ENCODE assay signal across 8 cellular contexts in genomic region chr1:220272047-220272840, GRCh38. TPM values are rescaled to one million over a fixed set of nuclear protein-coding genes. Genes with fewer than 3 reads are reported as not detected.
DNase-seq lines count a peak whose midpoint lies in the region; ATAC-seq and TF ChIP-seq lines count a peak whose summit lies in the region.

Gene RAB3GAP2, minus strand, starts transcription at chr1:220272453. Its CDS starts 116 bp downstream, at chr1:220272337.

- peak within 1 kb of the TSS; percentile 100 for H3K4me2 ChIP-seq in PC-3 (ENCODE audit: low read length)

- H3K9ac ChIP-seq in PC-3 (ENCODE audit: low read length) (peak within 1 kb of the TSS; percentile 90), muscle layer of colon (ENCODE audit: low read length) (peak within 1 kb of the TSS; percentile 72)

- CTCF ChIA-PET in PC-3 (lab: Charles Lee): interaction anchor here (1.0 to 1.3 kb wide), 2 partner anchors 9 to 54 kb away, joined by 5 to 10 read pairs; no protein-coding TSS in a partner anchor

- BruUV-seq in PC-3 (replicated peaks; lab: Mats Ljungman, UMichigan): no TSS peak

- H3K4me3 ChIP-seq in Jurkat, Clone E6-1 (ENCODE audit: low read length): peak within 1 kb of the TSS; percentile 87
- H3K4me3 ChIP-seq in PC-3 (ENCODE audit: low read length) (peak within 1 kb of the TSS; percentile 97), muscle layer of colon (ENCODE audit: low read depth in 1 of 2, low read length in 2 of 2) (peak within 1 kb of the TSS; percentile 68 to 93)

- intact Hi-C loops in PC-3 (cut with micrococcal nuclease): loop anchor here (1.0 to 5.0 kb wide), 3 partner anchors 37 to 475 kb away; partner anchors contain the start of gene MTARC2

- no peak for TF ChIP-seq CTCF in PC-3 (conservative IDR thresholded peaks at IDR 0.05; ENCODE audit: low read depth, low read length)

- H3K27me3 ChIP-seq in PC-3 (ENCODE audit: low read length): 0 out of 2 replicates have a peak, but pooled peaks cover under 1% of the 10 kb centered on the region
- H3K27me3 ChIP-seq in muscle layer of colon (ENCODE audit: control insufficient read depth in 1 of 2, insufficient read depth in 2 of 2, low read length in 2 of 2): no peaks in the 10 kb centered on the region

- H4K20me1 ChIP-seq in PC-3 (ENCODE audit: low read length): no peaks in the 10 kb centered on the region

- peak; percentile 96 for ATAC-seq in GM21717 (IDR thresholded peaks at IDR 0.05; ENCODE audit: unreplicated experiment)
- peak; percentile 87 for ATAC-seq in PC-3
- peak; percentile 100 for ATAC-seq in esophagus mucosa

- no peaks in the 10 kb centered on the region for H3F3A ChIP-seq in PC-3 (ENCODE audit: low read length, unreplicated experiment)

- DNase-seq in DMS53 (lab: John Stamatoyannopoulos, UW) (peak; percentile 99), PC-3 (peak; percentile 96), activated T-cell treated with anti-CD3 and anti-CD28 coated beads for 48 hours (ENCODE audit: low read depth) (peak; percentile 95)
- peak; percentile 90 for DNase-seq in Jurkat, Clone E6-1 (ENCODE audit: low read depth, low spot score)
- DNase-seq in stimulated activated CD8-positive, alpha-beta memory T cell treated with anti-CD3 and anti-CD28 coated beads, Interleukin-7, amount 100 ng/mL, for 24 hours (ENCODE audit: low read depth): peak; percentile 91

- POLR2A ChIA-PET in PC-3 (lab: Charles Lee; ENCODE audit: unreplicated experiment): interaction anchor here (0.6 to 1.0 kb wide), 3 partner anchors 36 to 54 kb away, joined by 5 to 14 read pairs (median 10); no protein-coding TSS in a partner anchor

- peaks cover 48% of the 10 kb centered on the region for H3K79me2 ChIP-seq in PC-3 (ENCODE audit: low read length)

- H2AFZ ChIP-seq in PC-3 (ENCODE audit: low read length): peak within 1 kb of the TSS; percentile 99

- no peaks in the 10 kb centered on the region for H3K9me3 ChIP-seq in PC-3 (ENCODE audit: low read length)
- no peaks in the 10 kb centered on the region for H3K9me3 ChIP-seq in muscle layer of colon (ENCODE audit: low read length)

- H3K27ac ChIP-seq in PC-3 (ENCODE audit: low read length) (peak within 1 kb of the TSS; percentile 42), muscle layer of colon (ENCODE audit: low read depth, low read length) (peak within 1 kb of the TSS; percentile 89)

- no peaks in the 10 kb centered on the region for H3K9me2 ChIP-seq in PC-3 (replicated peaks; ENCODE audit: low read length)

- H3K36me3 ChIP-seq in PC-3 (ENCODE audit: low read depth, low read length) (peaks cover 21% of the 10 kb centered on the region), muscle layer of colon (ENCODE audit: insufficient read depth, low read length) (no peaks in the 10 kb centered on the region)

- H3K4me1 ChIP-seq in PC-3 (ENCODE audit: insufficient read depth, low read length): peaks cover 21% of the 10 kb centered on the region
- peaks cover 15% of the 10 kb centered on the region for H3K4me1 ChIP-seq in muscle layer of colon (ENCODE audit: insufficient read depth, low read length)

RNA-seq across cellular contexts. Expression of gene RAB3GAP2, which starts in this region (rescaled TPM):
- 21.0 TPM for polyA plus RNA-seq in Jurkat, Clone E6-1 (2012; ENCODE audit: insufficient read depth, insufficient read length)
- total RNA-seq in PC-3 (2014; rRNA removed): 16.7 and 19.9 TPM in 2 replicates
- total RNA-seq in esophagus mucosa: 25.1 TPM

Comparison
In these comparisons a context has a peak if more than half of its experiments do, and no peak if none do; other contexts are left out.
1. Peak in every context shown above with its lines: DNase-seq, ATAC-seq, H3K4me3 ChIP-seq and H3K27ac ChIP-seq.